1 cellular context compared by ENCODE assay signal in the genomic region with DNA sequence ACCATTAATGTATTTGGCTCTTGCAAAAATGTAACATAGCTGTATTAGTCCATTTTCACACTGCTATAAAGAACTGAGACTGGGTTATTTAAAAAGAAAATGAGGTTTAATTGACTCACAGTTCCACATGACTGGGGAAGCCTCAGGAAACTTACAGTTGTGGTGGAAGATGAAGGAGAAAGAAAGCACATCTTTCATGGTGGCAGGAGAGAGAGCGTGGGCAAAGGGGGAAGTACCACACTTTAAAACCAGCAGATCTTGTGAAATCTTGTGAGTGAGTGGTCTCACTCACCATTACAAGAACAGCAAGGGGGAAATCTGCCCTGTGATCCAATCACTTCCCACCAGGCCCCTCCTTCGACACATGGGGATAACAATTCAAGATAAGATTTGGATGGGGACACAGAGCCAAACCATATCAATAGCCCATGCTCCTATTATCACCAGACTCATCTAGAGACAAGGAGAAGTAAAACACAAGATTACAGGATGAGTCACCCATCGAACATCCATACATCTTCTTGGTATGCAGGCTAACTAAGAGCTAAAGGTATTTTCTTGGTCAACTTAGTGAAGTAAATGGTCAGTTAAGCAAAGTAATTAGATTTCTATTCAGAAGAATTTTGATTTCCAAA.
TF ChIP-seq lines count a peak whose summit lies in the region.

No MANE protein-coding gene starts in this region.

TF ChIP-seq in IMR-90, 13 proteins besides CTCF, POLR2A, EP300 and RAD21:
- TF ChIP-seq MXI1 (IDR thresholded peaks at IDR 0.05; ENCODE audit: borderline replicate concordance, low read depth, low read length) (no peak), BHLHE40 (IDR thresholded peaks at IDR 0.05; ENCODE audit: low read depth, low read length) (no peak), NFE2L2 (IDR thresholded peaks at IDR 0.05; ENCODE audit: low read depth, low read length) (no peak), CHD1 (IDR thresholded peaks at IDR 0.05; ENCODE audit: low read depth, low read length) (no peak), RFX5 (IDR thresholded peaks at IDR 0.05; ENCODE audit: low read depth, low read length) (no peak), MAZ (IDR thresholded peaks at IDR 0.05; ENCODE audit: borderline replicate concordance, low read depth, low read length) (no peak), CEBPB (IDR thresholded peaks at IDR 0.05; ENCODE audit: low read depth, low read length) (no peak)
